ENCODE assay signal across 1 cellular context in genomic region chr1:121216676-121217075, GRCh38. TPM values are rescaled to one million over a fixed set of nuclear protein-coding genes. Genes with fewer than 3 reads are reported as not detected.
"Had no signal": no experiment of that assay in that cellular context is flagged by ENCODE, and none has a peak within 500 bp of the region (broad histone marks: within the 10 kb centered on the region; RNA-seq: fewer than 3 reads in every experiment).

No MANE protein-coding gene starts in this region.

RNA-seq across cellular contexts. Expression of gene FAM72B, which starts 32.5 kb away (rescaled TPM):
- total RNA-seq: naive thymus-derived CD8-positive, alpha-beta T cell had no signal
- polyA plus RNA-seq: naive thymus-derived CD8-positive, alpha-beta T cell had no signal
